In the genomic region with DNA sequence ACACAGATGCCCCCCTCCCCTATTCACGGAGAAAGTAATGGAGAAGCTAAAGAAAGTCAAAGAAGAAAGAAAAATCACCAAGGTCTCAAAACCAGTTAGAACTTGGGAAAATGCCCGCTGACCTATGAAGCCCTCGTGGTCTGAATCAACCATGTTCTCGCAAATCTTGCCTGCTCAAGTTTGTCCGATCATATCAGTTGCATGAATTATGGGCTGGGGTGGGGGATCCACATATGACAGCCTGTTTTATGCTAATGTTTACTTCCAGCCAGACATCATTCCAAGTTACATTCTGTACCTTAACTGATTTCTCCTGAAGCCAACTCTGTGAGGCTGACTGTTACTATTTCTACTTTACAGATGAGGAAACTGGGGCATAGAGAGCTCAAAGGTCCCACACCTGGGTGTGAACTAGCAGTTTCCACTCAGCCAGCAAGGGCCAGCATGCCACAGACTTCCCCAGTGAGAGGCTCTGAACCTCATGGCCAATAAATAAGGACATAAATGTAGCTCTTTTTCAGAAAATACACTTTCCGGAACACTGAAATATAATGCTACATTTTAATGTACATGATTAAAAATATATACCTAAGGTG, we compare ENCODE assay signal across 12 cellular contexts. TPM values are rescaled to one million over a fixed set of nuclear protein-coding genes. Genes with fewer than 3 reads are reported as not detected.
DNase-seq lines count a peak whose midpoint lies in the region; ATAC-seq and TF ChIP-seq lines count a peak whose summit lies in the region.
"Had no signal": no experiment of that assay in that cellular context is flagged by ENCODE, and none has a peak within 500 bp of the region (broad histone marks: within the 10 kb centered on the region; RNA-seq: fewer than 3 reads in every experiment).

No MANE protein-coding gene starts in this region.

- no peak for ATAC-seq in stimulated activated naive CD8-positive, alpha-beta T cell treated with anti-CD3 and anti-CD28 coated beads, Interleukin-15, Interleukin-2, amounts not matched to agents 100 U/mL and 50 U/mL, for 24 hours
- ATAC-seq in activated CD8-positive, alpha-beta T cell treated with anti-CD3 and anti-CD28 coated beads, Interleukin-2, amount 10 ng/mL, durations not matched to agents 7 days and 5 days = no peak
- ATAC-seq in gastroesophageal sphincter (no peak), GM18517 (IDR thresholded peaks at IDR 0.05; ENCODE audit: unreplicated experiment) (no peak)
- ATAC-seq: sciatic nerve had no signal

- H3K4me1 ChIP-seq in esophagus squamous epithelium (peaks cover 10 to 60% (median 21%) of the 10 kb centered on the region in 3 donors), gastroesophageal sphincter (peaks cover 0 to 42% (median 14%) of the 10 kb centered on the region in 3 donors)

- H3K36me3 ChIP-seq in esophagus squamous epithelium (peaks cover 0 to 12% (median 0%) of the 10 kb centered on the region in 3 donors), gastroesophageal sphincter (peaks cover 0 to 17% of the 10 kb centered on the region in 2 donors)

- 82 to 90% methylated on average over 6 of the region's 6 CpGs for WGBS in esophagus squamous epithelium, 2 donors
- WGBS in gastroesophageal sphincter (ENCODE audit: low coverage in 1 of 2), 2 donors = 90 to 98% methylated on average over 4 to 6 of the region's 6 CpGs

- H3K27ac ChIP-seq in esophagus squamous epithelium (no peak overlapping the region), gastroesophageal sphincter (no peak overlapping the region)

- no peak for TF ChIP-seq CTCF in type B pancreatic cell (conservative IDR thresholded peaks at IDR 0.05)
- no peak for TF ChIP-seq CTCF in esophagus squamous epithelium (IDR thresholded peaks at IDR 0.05)
- TF ChIP-seq CTCF in gastroesophageal sphincter (IDR thresholded peaks at IDR 0.05) = no peak

- POLR2A ChIA-PET in activated CD8-positive, alpha-beta T cell treated with anti-CD3 and anti-CD28 coated beads, Interleukin-2, amount 10 ng/mL, durations not matched to agents 7 days and 5 days (lab: Charles Lee) = no interaction called here

- CTCF ChIA-PET in activated CD8-positive, alpha-beta T cell treated with anti-CD3 and anti-CD28 coated beads, Interleukin-2, amount 10 ng/mL, durations not matched to agents 7 days and 5 days (lab: Charles Lee) = interaction anchor here (0.7 to 4.3 kb wide), 6 partner anchors 17 to 462 kb away, joined by 3 to 30 read pairs (median 4); no protein-coding TSS in a partner anchor

- H3K4me3 Mint-ChIP-seq in stimulated activated naive CD8-positive, alpha-beta T cell treated with anti-CD3 and anti-CD28 coated beads, Interleukin-15, Interleukin-2, amounts not matched to agents 100 ng/mL and 50 ng/mL, for 24 hours = peak overlapping the region; percentile 11
- H3K4me3 Mint-ChIP-seq in activated CD8-positive, alpha-beta T cell treated with anti-CD3 and anti-CD28 coated beads, Interleukin-2, amount 10 ng/mL, durations not matched to agents 7 days and 5 days = peak overlapping the region; percentile 7
- peak overlapping the region; percentile 61 for H3K4me3 Mint-ChIP-seq in type B pancreatic cell

- peak overlapping the region; percentile 1 for H3K27ac Mint-ChIP-seq in stimulated activated naive CD8-positive, alpha-beta T cell treated with anti-CD3 and anti-CD28 coated beads, Interleukin-15, Interleukin-2, amounts not matched to agents 100 ng/mL and 50 ng/mL, for 24 hours
- H3K27ac Mint-ChIP-seq in activated CD8-positive, alpha-beta T cell treated with anti-CD3 and anti-CD28 coated beads, Interleukin-2, amount 10 ng/mL, durations not matched to agents 7 days and 5 days = no peak overlapping the region
- H3K27ac Mint-ChIP-seq in type B pancreatic cell = no peak overlapping the region

- H3K4me1 Mint-ChIP-seq in stimulated activated naive CD8-positive, alpha-beta T cell treated with anti-CD3 and anti-CD28 coated beads, Interleukin-15, Interleukin-2, amounts not matched to agents 100 ng/mL and 50 ng/mL, for 24 hours (ENCODE audit: low read depth) = peaks cover 79% of the 10 kb centered on the region
- peaks cover 75% of the 10 kb centered on the region for H3K4me1 Mint-ChIP-seq in activated CD8-positive, alpha-beta T cell treated with anti-CD3 and anti-CD28 coated beads, Interleukin-2, amount 10 ng/mL, durations not matched to agents 7 days and 5 days (ENCODE audit: low read depth)
- H3K4me1 Mint-ChIP-seq in type B pancreatic cell (ENCODE audit: unreplicated experiment) = peaks cover 34% of the 10 kb centered on the region

- peaks cover 19% of the 10 kb centered on the region for H3K36me3 Mint-ChIP-seq in stimulated activated naive CD8-positive, alpha-beta T cell treated with anti-CD3 and anti-CD28 coated beads, Interleukin-15, Interleukin-2, amounts not matched to agents 100 ng/mL and 50 ng/mL, for 24 hours (ENCODE audit: low read depth)
- H3K36me3 Mint-ChIP-seq in activated CD8-positive, alpha-beta T cell treated with anti-CD3 and anti-CD28 coated beads, Interleukin-2, amount 10 ng/mL, durations not matched to agents 7 days and 5 days (ENCODE audit: low read depth) = peaks cover 22% of the 10 kb centered on the region
- peaks cover 9% of the 10 kb centered on the region for H3K36me3 Mint-ChIP-seq in type B pancreatic cell

- TF ChIP-seq POLR2A in esophagus squamous epithelium (IDR thresholded peaks at IDR 0.05) = no peak
- no peak for TF ChIP-seq POLR2A in gastroesophageal sphincter (IDR thresholded peaks at IDR 0.05)

- no peak for DNase-seq in stimulated activated naive CD8-positive, alpha-beta T cell treated with anti-CD3 and anti-CD28 coated beads, Interleukin-15, Interleukin-2, amounts not matched to agents 100 U/mL and 50 U/mL, for 24 hours
- no peak for DNase-seq in activated CD8-positive, alpha-beta T cell treated with anti-CD3 and anti-CD28 coated beads, Interleukin-2, amount 10 ng/mL, durations not matched to agents 7 days and 5 days
- DNase-seq in mesenteric fat pad (ENCODE audit: low spot score) (peak; percentile 30), type B pancreatic cell (ENCODE audit: extremely low spot score, unreplicated experiment) (no peak), esophagus squamous epithelium (lab: John Stamatoyannopoulos, UW) (no peak)
- DNase-seq: DND-41; NCI-H2081; stimulated activated naive CD4-positive, alpha-beta T cell treated with Interleukin-2 at 50 U/mL for 16 hours had no signal

- H3K27me3 Mint-ChIP-seq in stimulated activated naive CD8-positive, alpha-beta T cell treated with anti-CD3 and anti-CD28 coated beads, Interleukin-15, Interleukin-2, amounts not matched to agents 100 ng/mL and 50 ng/mL, for 24 hours = no peaks in the 10 kb centered on the region
- no peaks in the 10 kb centered on the region for H3K27me3 Mint-ChIP-seq in activated CD8-positive, alpha-beta T cell treated with anti-CD3 and anti-CD28 coated beads, Interleukin-2, amount 10 ng/mL, durations not matched to agents 7 days and 5 days (ENCODE audit: low read depth)
- peaks cover 3% of the 10 kb centered on the region for H3K27me3 Mint-ChIP-seq in type B pancreatic cell

- TF ChIP-seq EP300 in gastroesophageal sphincter (IDR thresholded peaks at IDR 0.05) = no peak

- H3K9me3 ChIP-seq in esophagus squamous epithelium (no peaks in the 10 kb centered on the region), gastroesophageal sphincter (no peaks in the 10 kb centered on the region)

- H3K27me3 ChIP-seq in esophagus squamous epithelium = no peaks in the 10 kb centered on the region
- H3K27me3 ChIP-seq in gastroesophageal sphincter = no peaks in the 10 kb centered on the region

- intact Hi-C loops in esophagus squamous epithelium (cut with DNase I) = no loop called here

- H3K4me3 ChIP-seq in esophagus squamous epithelium (no peak overlapping the region), gastroesophageal sphincter (no peak overlapping the region)

- no peaks in the 10 kb centered on the region for H3K9me3 Mint-ChIP-seq in stimulated activated naive CD8-positive, alpha-beta T cell treated with anti-CD3 and anti-CD28 coated beads, Interleukin-15, Interleukin-2, amounts not matched to agents 100 ng/mL and 50 ng/mL, for 24 hours
- no peaks in the 10 kb centered on the region for H3K9me3 Mint-ChIP-seq in activated CD8-positive, alpha-beta T cell treated with anti-CD3 and anti-CD28 coated beads, Interleukin-2, amount 10 ng/mL, durations not matched to agents 7 days and 5 days (ENCODE audit: insufficient read depth)
- no peaks in the 10 kb centered on the region for H3K9me3 Mint-ChIP-seq in type B pancreatic cell

RNA-seq across cellular contexts. Expression of gene RNASET2, which starts 2.1 kb away (rescaled TPM):
- total RNA-seq in activated CD8-positive, alpha-beta T cell treated with anti-CD3 and anti-CD28 coated beads, Interleukin-2, amount 10 ng/mL, durations not matched to agents 7 days and 5 days = 10 to 100 TPM; 46.9 to 48.7 TPM
- total RNA-seq in mesenteric fat pad = 50.6 TPM
- 32.3 and 45.5 TPM in 2 replicates for total RNA-seq in type B pancreatic cell (ENCODE audit: low replicate concordance)
- 10 to 100 TPM; 29.1 to 56.7 (median 41.2) TPM for total RNA-seq in esophagus squamous epithelium
- 10 to 100 TPM; 18.4 to 46.6 (median 26.2) TPM for total RNA-seq in gastroesophageal sphincter

RNA-seq across cellular contexts. Expression of gene CEP43, which starts 45.0 kb away (rescaled TPM):
- 10 to 100 TPM; 25.6 to 28.1 TPM for total RNA-seq in activated CD8-positive, alpha-beta T cell treated with anti-CD3 and anti-CD28 coated beads, Interleukin-2, amount 10 ng/mL, durations not matched to agents 7 days and 5 days
- total RNA-seq in mesenteric fat pad = 8.6 TPM
- 18.3 and 35.3 TPM in 2 replicates for total RNA-seq in type B pancreatic cell (ENCODE audit: low replicate concordance)
- total RNA-seq in esophagus squamous epithelium = 10 to 100 TPM; 13.0 to 18.6 (median 13.3) TPM
- total RNA-seq in gastroesophageal sphincter = 10 to 100 TPM; 10.9 to 17.9 (median 11.7) TPM

Comparison
In these comparisons a context has a peak if more than half of its experiments do, and no peak if none do; other contexts are left out.
1. H3K4me3 Mint-ChIP-seq: peak in every context shown above with its lines; median percentile 61 in type B pancreatic cell; 11 in stimulated activated naive CD8-positive, alpha-beta T cell treated with anti-CD3 and anti-CD28 coated beads, Interleukin-15, Interleukin-2, amounts not matched to agents 100 ng/mL and 50 ng/mL, for 24 hours; 7 in activated CD8-positive, alpha-beta T cell treated with anti-CD3 and anti-CD28 coated beads, Interleukin-2, amount 10 ng/mL, durations not matched to agents 7 days and 5 days.